In the genomic region with DNA sequence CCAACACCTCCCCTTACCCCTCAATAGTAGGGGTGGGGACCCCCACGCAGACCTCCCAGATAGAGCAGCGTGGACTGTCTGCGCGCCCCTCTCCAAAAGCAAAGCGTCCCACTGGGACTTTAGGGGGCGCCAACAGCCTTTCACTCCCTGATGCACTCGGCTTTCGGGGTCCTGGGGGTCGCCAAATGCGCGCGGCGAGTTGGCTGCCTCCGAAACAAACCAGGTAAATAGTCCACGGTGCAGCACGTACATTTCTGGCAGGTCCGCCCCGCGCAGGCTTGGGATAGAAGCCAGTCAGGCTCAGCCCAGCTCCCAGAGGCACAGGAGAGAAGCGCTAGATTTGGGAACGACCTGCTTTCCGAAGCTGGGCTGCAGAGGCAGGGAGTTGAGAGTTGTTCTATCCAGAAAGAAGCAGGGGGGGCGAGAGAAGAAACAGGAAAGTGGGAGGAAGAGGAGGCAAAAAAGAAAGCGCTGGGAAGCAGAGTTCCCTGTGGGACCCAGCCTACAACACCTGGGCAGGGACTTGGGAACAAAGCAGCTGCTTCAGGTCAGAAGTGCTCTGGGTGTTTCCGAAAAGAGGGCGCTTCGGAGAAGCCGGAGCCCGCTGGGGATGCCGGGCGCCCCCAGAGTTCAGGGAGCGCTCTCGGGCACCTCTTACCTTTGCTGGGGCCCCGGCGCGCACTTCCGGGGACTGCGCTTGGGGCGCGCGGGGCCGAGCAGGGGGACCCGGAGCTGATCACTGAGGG, we compare ENCODE assay signal across 8 cellular contexts. TPM values are rescaled to one million over a fixed set of nuclear protein-coding genes. Genes with fewer than 3 reads are reported as not detected.
DNase-seq lines count a peak whose midpoint lies in the region; ATAC-seq and TF ChIP-seq lines count a peak whose summit lies in the region.

No MANE protein-coding gene starts in this region.

- DNase-seq in DMS53 (lab: John Stamatoyannopoulos, UW) (peak; percentile 69), DMS53 treated with DMSO at 0.1 percent for 48 hours (lab: John Stamatoyannopoulos, UW; ENCODE audit: unreplicated experiment) (no peak), brain microvascular endothelial cell (peak; percentile 27), kidney tubule cell (ENCODE audit: low spot score) (peak; percentile 42)

- in situ Hi-C loops in brain microvascular endothelial cell (cut with HindIII; ENCODE audit: low pct_ligation_motif_present, low sequenced_read_pairs) = no loop called here

- H3K9me3 ChIP-seq in HUES64 (ENCODE audit: insufficient read depth, low read depth, low read length) = no peaks in the 10 kb centered on the region
- H3K9me3 ChIP-seq in thymus (ENCODE audit: control insufficient read depth) = no peaks in the 10 kb centered on the region

- H3K27me3 ChIP-seq in HUES64 (ENCODE audit: insufficient read depth, low read length) (peaks cover 47% of the 10 kb centered on the region), brain microvascular endothelial cell (replicated peaks) (no peaks in the 10 kb centered on the region), thymus (ENCODE audit: control insufficient read depth, insufficient read depth) (peaks cover 30% of the 10 kb centered on the region)

- H3K4me3 ChIP-seq in HUES64 (ENCODE audit: low read length) = peak overlapping the region; percentile 62
- H3K4me3 ChIP-seq in brain microvascular endothelial cell (ENCODE audit: low read depth, low read length) = peak overlapping the region; percentile 88
- peak overlapping the region; percentile 51 for H3K4me3 ChIP-seq in thymus (ENCODE audit: low read length)

- peaks cover 16% of the 10 kb centered on the region for H3K4me1 ChIP-seq in HUES64 (ENCODE audit: insufficient read depth, low read length)
- no peaks in the 10 kb centered on the region for H3K4me1 ChIP-seq in thymus (ENCODE audit: control insufficient read depth, insufficient read depth, low read length)

- no peaks in the 10 kb centered on the region for H3K36me3 ChIP-seq in HUES64 (ENCODE audit: insufficient read depth, low read length)
- H3K36me3 ChIP-seq in brain microvascular endothelial cell (replicated peaks) = peaks cover 5% of the 10 kb centered on the region
- no peaks in the 10 kb centered on the region for H3K36me3 ChIP-seq in thymus (ENCODE audit: control insufficient read depth, insufficient read depth)

- H3K27ac ChIP-seq in HUES64 (ENCODE audit: low read depth, low read length) = no peak overlapping the region
- peak overlapping the region; percentile 98 for H3K27ac ChIP-seq in brain microvascular endothelial cell
- peak overlapping the region; percentile 74 for H3K27ac ChIP-seq in thymus (ENCODE audit: low read depth)

- TF ChIP-seq CTCF in brain microvascular endothelial cell (IDR thresholded peaks at IDR 0.05; ENCODE audit: low read depth, low read length, missing control alignments) = peak; percentile 76

- H3K9ac ChIP-seq in HUES64 (ENCODE audit: low read depth, low read length) = peak overlapping the region; percentile 9

- WGBS in HUES64 = 2% methylated on average over 43 of the region's 43 CpGs
- 2% methylated on average over 43 of the region's 43 CpGs for WGBS in thymus

- ATAC-seq in HG02970 (IDR thresholded peaks at IDR 0.05; ENCODE audit: low FRiP score, unreplicated experiment) = no peak
- ATAC-seq in GM19455 (IDR thresholded peaks at IDR 0.05; ENCODE audit: unreplicated experiment) = no peak

RNA-seq across cellular contexts. Expression of gene EVA1A, which starts 0.5 kb away (rescaled TPM):
- 2.4 TPM for polyA plus RNA-seq in HUES64 (2013, experiment 1 of 2)
- polyA plus RNA-seq in HUES64 (2013, experiment 2 of 2) = 0.95 TPM
- 32.3 TPM for polyA plus RNA-seq in thymus
